In genomic region chr16:20026673-20027072, GRCh38 we compare ENCODE assay signal across 31 cellular contexts.
"Had no signal": no experiment of that assay in that cellular context is flagged by ENCODE, and none has a peak within 500 bp of the region (broad histone marks: within the 10 kb centered on the region; RNA-seq: fewer than 3 reads in every experiment).

No MANE protein-coding gene starts in this region.

- DNase-seq: Karpas-422, Kasumi-1, MG63, MM.1S, MV-4-11, NCI-H1048, NCI-H1092, NCI-H1092 treated with DMSO at 0.1 percent for 48 hours, NCI-H1417 treated with DMSO at 0.1 percent for 48 hours, NCI-H1436, NCI-H1436 treated with DMSO at 0.1 percent for 48 hours, NCI-H146, NCI-H1694, NCI-H1694 treated with DMSO at 0.1 percent for 48 hours, NCI-H187, NCI-H187 treated with DMSO at 0.1 percent for 48 hours, NCI-H1930, NCI-H2029, NCI-H2029 treated with DMSO at 0.1 percent for 48 hours, NCI-H2081, NCI-H2081 treated with DMSO at 0.1 percent for 48 hours, NCI-H2107, NCI-H2171, NCI-H2171 treated with DMSO at 0.1 percent for 48 hours, NCI-H2227 treated with DMSO at 0.1 percent for 48 hours, NCI-H226, NCI-H345, NCI-H446, NCI-H446 treated with DMSO at 0.1 percent for 48 hours, NCI-H510A, NCI-H510A treated with DMSO at 0.1 percent for 48 hours had no signal
